In the genomic region with DNA sequence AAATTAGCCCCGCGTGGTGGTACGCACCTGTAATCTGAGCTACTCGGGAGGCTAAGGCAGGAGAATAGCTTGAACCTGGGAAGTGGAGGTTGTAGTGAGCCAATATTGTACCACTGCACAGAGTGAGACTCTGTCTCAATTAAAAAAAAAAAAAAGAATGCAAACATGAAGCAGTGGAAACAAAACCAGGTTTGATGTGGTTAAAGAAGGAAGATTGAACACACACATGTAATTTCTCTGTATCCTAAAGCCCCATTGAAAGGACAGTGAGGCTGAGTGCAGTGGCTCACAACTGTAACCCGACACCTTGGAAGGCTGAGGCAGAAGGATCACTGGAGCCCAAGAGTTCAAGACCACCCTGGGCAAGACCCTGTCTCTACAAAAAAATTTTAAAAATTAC, we compare ENCODE assay signal across 19 cellular contexts. TPM values are rescaled to one million over a fixed set of nuclear protein-coding genes. Genes with fewer than 3 reads are reported as not detected.
DNase-seq lines count a peak whose midpoint lies in the region; ATAC-seq, FAIRE-seq and TF ChIP-seq lines count a peak whose summit lies in the region.
"Had no signal": no experiment of that assay in that cellular context is flagged by ENCODE, and none has a peak within 500 bp of the region (broad histone marks: within the 10 kb centered on the region; RNA-seq: fewer than 3 reads in every experiment).

No MANE protein-coding gene starts in this region.

- H3K9me3 ChIP-seq in DND-41 (ENCODE audit: insufficient read depth, low read length, severe bottlenecking), result no peaks in the 10 kb centered on the region
- H3K9me3 ChIP-seq in naive thymus-derived CD4-positive, alpha-beta T cell (ENCODE audit: control insufficient read depth in 2 of 3, low read length in 3 of 3), result no peaks in the 10 kb centered on the region

- TF ChIP-seq CTCF in DND-41 (IDR thresholded peaks at IDR 0.05; ENCODE audit: borderline replicate concordance, extremely low read depth, low read length, poor library complexity, severe bottlenecking), result no peak

- POLR2A ChIA-PET in naive thymus-derived CD4-positive, alpha-beta T cell (lab: Charles Lee), result interaction anchor here (0.6 to 1.7 kb wide), 2 partner anchors 12 to 114 kb away, joined by 3 to 6 read pairs; no protein-coding TSS in a partner anchor

- no peak for DNase-seq in activated naive CD4-positive, alpha-beta T cell treated with anti-CD3 and anti-CD28 coated beads, Interleukin-2, amount 50 U/mL, for 16 hours
- DNase-seq in DND-41, result no peak
- DNase-seq in naive thymus-derived CD4-positive, alpha-beta T cell, result peak in 6 of 9 donors; percentile 12 to 47 (median 32)
- DNase-seq in GM12891 (ENCODE audit: insufficient read length, low spot score), result no peak
- no peak for DNase-seq in C1 segment of cervical spinal cord (lab: John Stamatoyannopoulos, UW)
- no peak for DNase-seq in NOMO-1 treated with dmso at 0.1 percent for 144 hours (lab: John Stamatoyannopoulos, UW; ENCODE audit: unreplicated experiment)
- DNase-seq: 8988T; Calu3; CD4-positive, CD25-positive, alpha-beta regulatory T cell; DMS79 treated with DMSO at 0.1 percent for 48 hours; EL; GM23248; HCEC 1CT had no signal

- peaks cover 19% of the 10 kb centered on the region for H3K4me1 Mint-ChIP-seq in activated naive CD4-positive, alpha-beta T cell treated with anti-CD3 and anti-CD28 coated beads, Interleukin-2, amount 50 U/mL, for 24 hours
- peaks cover 0 to 39% (median 21%) of the 10 kb centered on the region in 7 donors for H3K4me1 Mint-ChIP-seq in naive thymus-derived CD4-positive, alpha-beta T cell
- H3K4me1 Mint-ChIP-seq: B cell had no signal

- peak; percentile 29; the same call in 1 of the 3 replicates for ATAC-seq in DND-41 (ENCODE audit: insufficient read depth, low read depth)
- ATAC-seq in naive thymus-derived CD4-positive, alpha-beta T cell, result no peak
- ATAC-seq: GM12878 had no signal

- no peak overlapping the region for H3K4me2 ChIP-seq in DND-41 (ENCODE audit: insufficient read depth, low read length)
- H3K4me2 ChIP-seq: BLaER1 treated with 17β-estradiol and CSF1 and Interleukin-3, amounts not matched to agents 10 nM and 100 nM had no signal

- CTCF ChIA-PET in naive thymus-derived CD4-positive, alpha-beta T cell (lab: Charles Lee), result interaction anchor here (1.2 kb wide), 1 partner anchor 48 kb away, joined by 3 read pairs; no protein-coding TSS in a partner anchor

- H3K4me3 Mint-ChIP-seq in activated naive CD4-positive, alpha-beta T cell treated with anti-CD3 and anti-CD28 coated beads, Interleukin-2, amount 50 U/mL, for 24 hours, result peak overlapping the region; percentile 1
- H3K4me3 Mint-ChIP-seq in naive thymus-derived CD4-positive, alpha-beta T cell, result peak overlapping the region in 8 of 10 donors; percentile 8 to 70 (median 48)
- H3K4me3 Mint-ChIP-seq: B cell; CD4-positive, CD25-positive, alpha-beta regulatory T cell had no signal

- no peak overlapping the region for H3K4me3 ChIP-seq in DND-41 (ENCODE audit: low read depth in 1 of 2, low read length in 2 of 2)
- H3K4me3 ChIP-seq in naive thymus-derived CD4-positive, alpha-beta T cell (ENCODE audit: low read length), result no peak overlapping the region
- H3K4me3 ChIP-seq: BLaER1 treated with 17β-estradiol and CSF1 and Interleukin-3, amounts not matched to agents 10 nM and 100 nM; GM12878; GM23248 had no signal

- no peaks in the 10 kb centered on the region for H3K79me2 ChIP-seq in DND-41 (ENCODE audit: insufficient read depth, low read length)

- no peaks in the 10 kb centered on the region for H3K4me1 ChIP-seq in DND-41 (ENCODE audit: insufficient read depth, low read length)
- peaks cover 0 to 10% of the 10 kb centered on the region in 2 donors for H3K4me1 ChIP-seq in naive thymus-derived CD4-positive, alpha-beta T cell (ENCODE audit: control insufficient read depth in 2 of 2, insufficient read depth in 2 of 2, low read length in 2 of 2)

- H3K9me3 Mint-ChIP-seq in activated naive CD4-positive, alpha-beta T cell treated with anti-CD3 and anti-CD28 coated beads, Interleukin-2, amount 50 U/mL, for 24 hours, result no peaks in the 10 kb centered on the region
- H3K9me3 Mint-ChIP-seq in naive thymus-derived CD4-positive, alpha-beta T cell, result peaks cover 0 to 5% (median 0%) of the 10 kb centered on the region in 11 donors

- no peak for TF ChIP-seq POLR2A in GM12891 (IDR thresholded peaks at IDR 0.05; ENCODE audit: low read depth, low read length)

- no peak overlapping the region for H3K27ac ChIP-seq in DND-41 (ENCODE audit: low read length)
- H3K27ac ChIP-seq in naive thymus-derived CD4-positive, alpha-beta T cell (ENCODE audit: low read depth, low read length), result no peak overlapping the region
- H3K27ac ChIP-seq: BLaER1 treated with 17β-estradiol and CSF1 and Interleukin-3, amounts not matched to agents 10 nM and 100 nM; GM23248 had no signal

- no peak overlapping the region for H3K27ac Mint-ChIP-seq in activated naive CD4-positive, alpha-beta T cell treated with anti-CD3 and anti-CD28 coated beads, Interleukin-2, amount 50 U/mL, for 24 hours
- peak overlapping the region in 2 of 9 donors; percentile 21 to 32 for H3K27ac Mint-ChIP-seq in naive thymus-derived CD4-positive, alpha-beta T cell
- H3K27ac Mint-ChIP-seq: B cell had no signal

- no peaks in the 10 kb centered on the region for H3K36me3 ChIP-seq in DND-41 (ENCODE audit: insufficient read depth, low read length)
- H3K36me3 ChIP-seq in naive thymus-derived CD4-positive, alpha-beta T cell (ENCODE audit: control insufficient read depth in 2 of 3, insufficient read depth in 3 of 3, low read length in 3 of 3), result no peaks in the 10 kb centered on the region
- H3K36me3 ChIP-seq: BLaER1 treated with 17β-estradiol and CSF1 and Interleukin-3, amounts not matched to agents 10 nM and 100 nM had no signal

- peaks cover 4% of the 10 kb centered on the region for H3K27me3 ChIP-seq in DND-41 (ENCODE audit: insufficient read depth, low read length, poor library complexity)
- no peaks in the 10 kb centered on the region for H3K27me3 ChIP-seq in naive thymus-derived CD4-positive, alpha-beta T cell (ENCODE audit: control insufficient read depth in 2 of 2, insufficient read depth in 2 of 2, low read length in 2 of 2)
- H3K27me3 ChIP-seq: BLaER1 treated with 17β-estradiol and CSF1 and Interleukin-3, amounts not matched to agents 10 nM and 100 nM had no signal

- H4K20me1 ChIP-seq in DND-41 (ENCODE audit: insufficient read depth, low read length), result no peaks in the 10 kb centered on the region
- H4K20me1 ChIP-seq: BLaER1 treated with 17β-estradiol and CSF1 and Interleukin-3, amounts not matched to agents 10 nM and 100 nM had no signal

- intact Hi-C loops in naive thymus-derived CD4-positive, alpha-beta T cell (cut with micrococcal nuclease), result loop anchor here in 1 of 2 donors (1.0 kb wide), 1 partner anchor 11 kb away; no protein-coding TSS in a partner anchor

- H3K9ac ChIP-seq in DND-41 (ENCODE audit: low read depth, low read length), result no peak overlapping the region
- H3K9ac ChIP-seq: BLaER1 treated with 17β-estradiol and CSF1 and Interleukin-3, amounts not matched to agents 10 nM and 100 nM; GM23248 had no signal

- no peak for FAIRE-seq in GM12891 (lab: Jason Lieb, UNC)
- FAIRE-seq: GM12878, GM19239, H54 had no signal

- H3K36me3 Mint-ChIP-seq in activated naive CD4-positive, alpha-beta T cell treated with anti-CD3 and anti-CD28 coated beads, Interleukin-2, amount 50 U/mL, for 24 hours, result no peaks in the 10 kb centered on the region
- peaks cover 0 to 5% (median 0%) of the 10 kb centered on the region in 5 donors for H3K36me3 Mint-ChIP-seq in naive thymus-derived CD4-positive, alpha-beta T cell

- no peaks in the 10 kb centered on the region for H3K27me3 Mint-ChIP-seq in activated naive CD4-positive, alpha-beta T cell treated with anti-CD3 and anti-CD28 coated beads, Interleukin-2, amount 50 U/mL, for 24 hours
- H3K27me3 Mint-ChIP-seq in naive thymus-derived CD4-positive, alpha-beta T cell, result peaks cover 0 to 26% (median 8%) of the 10 kb centered on the region in 5 donors

- H2AFZ ChIP-seq in DND-41 (ENCODE audit: low read depth, low read length), result no peak overlapping the region
- H2AFZ ChIP-seq: GM23248 had no signal

TF ChIP-seq in GM12891, 5 proteins besides CTCF, POLR2A, EP300 and RAD21:
- TF ChIP-seq POU2F2 (IDR thresholded peaks at IDR 0.05; ENCODE audit: low read depth, low read length) (no peak), TAF1 (IDR thresholded peaks at IDR 0.05; ENCODE audit: low read depth, low read length) (no peak)
TF ChIP-seq in GM12891: peak in this region for 0.

RNA-seq across cellular contexts. Expression of a gene that starts 26.5 kb away (rescaled TPM):
- 10 to 100 TPM in 4 of 5 experiments, 1 to 10 TPM in 1; 6.0 to 19.9 (median 17.9) TPM for total RNA-seq in naive thymus-derived CD4-positive, alpha-beta T cell
- polyA plus RNA-seq in naive thymus-derived CD4-positive, alpha-beta T cell, result 10 to 100 TPM in 1 of 2 donors, 1 to 10 TPM in 1; 4.2 to 10.0 TPM
- polyA plus RNA-seq in GM12891 (2012; ENCODE audit: low read depth, missing spikeins), result 0.06 TPM
- total RNA-seq: GM23248 had no signal
- polyA plus RNA-seq: GM23248 had no signal

RNA-seq across cellular contexts. Expression of a gene that starts 54.1 kb away (rescaled TPM):
- total RNA-seq in naive thymus-derived CD4-positive, alpha-beta T cell, result 100 to 1,000 TPM; 232 to 437 (median 385) TPM
- polyA plus RNA-seq in naive thymus-derived CD4-positive, alpha-beta T cell, result 100 to 1,000 TPM in 1 of 2 donors, 10 to 100 TPM in 1; 89.5 to 144 TPM
- polyA plus RNA-seq in GM12891 (2012; ENCODE audit: low read depth, missing spikeins), result 96.3 TPM

Comparison
In these comparisons a context has a peak if more than half of its experiments do, and no peak if none do; other contexts are left out.
1. DNase-seq: peak in naive thymus-derived CD4-positive, alpha-beta T cell (6 of 9); none in activated naive CD4-positive, alpha-beta T cell treated with anti-CD3 and anti-CD28 coated beads, Interleukin-2, amount 50 U/mL, for 16 hours (single experiment), DND-41 (single experiment), GM12891 (single experiment), C1 segment of cervical spinal cord (0 of 14) and NOMO-1 treated with dmso at 0.1 percent for 144 hours (single experiment).